1 cellular context compared by ENCODE assay signal in the genomic region with DNA sequence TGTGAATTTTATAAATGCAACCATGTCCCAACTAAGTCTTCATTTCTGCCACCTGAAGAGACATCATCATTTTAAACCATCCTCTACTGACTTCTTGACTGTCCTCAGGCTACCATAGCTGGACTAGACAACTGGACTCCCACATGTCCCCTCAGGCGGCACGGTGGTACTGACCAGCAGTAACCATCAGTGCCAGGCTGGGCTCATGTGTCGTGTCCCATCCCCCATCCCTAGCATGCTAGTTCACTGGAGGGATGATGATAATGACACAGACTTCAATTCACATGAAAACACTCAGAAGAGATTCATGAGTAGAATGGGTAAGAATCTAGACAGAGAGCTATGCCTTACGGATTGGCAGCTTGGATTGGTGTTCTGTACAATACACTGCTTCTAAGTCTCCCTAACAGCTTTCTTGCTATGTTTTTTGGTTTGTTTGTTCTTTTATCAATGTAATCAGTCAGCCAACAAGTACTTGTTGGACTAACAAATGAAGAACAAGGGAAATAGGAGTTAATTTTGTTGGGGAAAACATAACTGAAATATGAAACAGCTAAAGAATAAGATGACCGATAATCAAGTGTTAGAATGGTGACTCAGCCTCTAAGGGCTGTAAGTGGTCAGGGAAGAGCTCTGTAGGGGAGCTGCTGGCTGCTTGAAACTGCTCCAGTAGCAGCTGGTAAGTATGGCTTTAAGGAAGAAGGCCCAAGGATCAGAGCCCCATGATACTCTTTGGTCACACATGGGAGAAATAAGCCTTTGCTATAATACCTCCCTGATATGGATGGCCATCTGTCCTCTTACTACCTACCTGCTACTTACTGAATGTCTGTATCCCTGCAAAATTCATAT.
TF ChIP-seq lines count a peak whose summit lies in the region.

No MANE protein-coding gene starts in this region.

TF ChIP-seq in SK-N-SH treated with all-trans-retinoic acid at 6 μM for 48 hours, 23 proteins besides CTCF, POLR2A, EP300 and RAD21 (continued from another document):
- TF ChIP-seq, protein P1, sequence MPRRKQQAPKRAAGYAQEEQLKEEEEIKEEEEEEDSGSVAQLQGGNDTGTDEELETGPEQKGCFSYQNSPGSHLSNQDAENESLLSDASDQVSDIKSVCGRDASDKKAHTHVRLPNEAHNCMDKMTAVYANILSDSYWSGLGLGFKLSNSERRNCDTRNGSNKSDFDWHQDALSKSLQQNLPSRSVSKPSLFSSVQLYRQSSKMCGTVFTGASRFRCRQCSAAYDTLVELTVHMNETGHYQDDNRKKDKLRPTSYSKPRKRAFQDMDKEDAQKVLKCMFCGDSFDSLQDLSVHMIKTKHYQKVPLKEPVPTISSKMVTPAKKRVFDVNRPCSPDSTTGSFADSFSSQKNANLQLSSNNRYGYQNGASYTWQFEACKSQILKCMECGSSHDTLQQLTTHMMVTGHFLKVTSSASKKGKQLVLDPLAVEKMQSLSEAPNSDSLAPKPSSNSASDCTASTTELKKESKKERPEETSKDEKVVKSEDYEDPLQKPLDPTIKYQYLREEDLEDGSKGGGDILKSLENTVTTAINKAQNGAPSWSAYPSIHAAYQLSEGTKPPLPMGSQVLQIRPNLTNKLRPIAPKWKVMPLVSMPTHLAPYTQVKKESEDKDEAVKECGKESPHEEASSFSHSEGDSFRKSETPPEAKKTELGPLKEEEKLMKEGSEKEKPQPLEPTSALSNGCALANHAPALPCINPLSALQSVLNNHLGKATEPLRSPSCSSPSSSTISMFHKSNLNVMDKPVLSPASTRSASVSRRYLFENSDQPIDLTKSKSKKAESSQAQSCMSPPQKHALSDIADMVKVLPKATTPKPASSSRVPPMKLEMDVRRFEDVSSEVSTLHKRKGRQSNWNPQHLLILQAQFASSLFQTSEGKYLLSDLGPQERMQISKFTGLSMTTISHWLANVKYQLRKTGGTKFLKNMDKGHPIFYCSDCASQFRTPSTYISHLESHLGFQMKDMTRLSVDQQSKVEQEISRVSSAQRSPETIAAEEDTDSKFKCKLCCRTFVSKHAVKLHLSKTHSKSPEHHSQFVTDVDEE (CRISPR knock-in tag; IDR thresholded peaks at IDR 0.05), result no peak
- TF ChIP-seq ARNTL (CRISPR knock-in tag; IDR thresholded peaks at IDR 0.05; ENCODE audit: borderline replicate concordance, low read depth) (no peak), ZNF565 (CRISPR knock-in tag; conservative IDR thresholded peaks at IDR 0.05; ENCODE audit: low read depth) (no peak)
- TF ChIP-seq, protein P2, sequence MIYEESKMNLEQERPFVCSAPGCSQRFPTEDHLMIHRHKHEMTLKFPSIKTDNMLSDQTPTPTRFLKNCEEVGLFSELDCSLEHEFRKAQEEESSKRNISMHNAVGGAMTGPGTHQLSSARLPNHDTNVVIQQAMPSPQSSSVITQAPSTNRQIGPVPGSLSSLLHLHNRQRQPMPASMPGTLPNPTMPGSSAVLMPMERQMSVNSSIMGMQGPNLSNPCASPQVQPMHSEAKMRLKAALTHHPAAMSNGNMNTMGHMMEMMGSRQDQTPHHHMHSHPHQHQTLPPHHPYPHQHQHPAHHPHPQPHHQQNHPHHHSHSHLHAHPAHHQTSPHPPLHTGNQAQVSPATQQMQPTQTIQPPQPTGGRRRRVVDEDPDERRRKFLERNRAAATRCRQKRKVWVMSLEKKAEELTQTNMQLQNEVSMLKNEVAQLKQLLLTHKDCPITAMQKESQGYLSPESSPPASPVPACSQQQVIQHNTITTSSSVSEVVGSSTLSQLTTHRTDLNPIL (CRISPR knock-in tag; IDR thresholded peaks at IDR 0.05; ENCODE audit: low read depth), result no peak
